In the genomic region with DNA sequence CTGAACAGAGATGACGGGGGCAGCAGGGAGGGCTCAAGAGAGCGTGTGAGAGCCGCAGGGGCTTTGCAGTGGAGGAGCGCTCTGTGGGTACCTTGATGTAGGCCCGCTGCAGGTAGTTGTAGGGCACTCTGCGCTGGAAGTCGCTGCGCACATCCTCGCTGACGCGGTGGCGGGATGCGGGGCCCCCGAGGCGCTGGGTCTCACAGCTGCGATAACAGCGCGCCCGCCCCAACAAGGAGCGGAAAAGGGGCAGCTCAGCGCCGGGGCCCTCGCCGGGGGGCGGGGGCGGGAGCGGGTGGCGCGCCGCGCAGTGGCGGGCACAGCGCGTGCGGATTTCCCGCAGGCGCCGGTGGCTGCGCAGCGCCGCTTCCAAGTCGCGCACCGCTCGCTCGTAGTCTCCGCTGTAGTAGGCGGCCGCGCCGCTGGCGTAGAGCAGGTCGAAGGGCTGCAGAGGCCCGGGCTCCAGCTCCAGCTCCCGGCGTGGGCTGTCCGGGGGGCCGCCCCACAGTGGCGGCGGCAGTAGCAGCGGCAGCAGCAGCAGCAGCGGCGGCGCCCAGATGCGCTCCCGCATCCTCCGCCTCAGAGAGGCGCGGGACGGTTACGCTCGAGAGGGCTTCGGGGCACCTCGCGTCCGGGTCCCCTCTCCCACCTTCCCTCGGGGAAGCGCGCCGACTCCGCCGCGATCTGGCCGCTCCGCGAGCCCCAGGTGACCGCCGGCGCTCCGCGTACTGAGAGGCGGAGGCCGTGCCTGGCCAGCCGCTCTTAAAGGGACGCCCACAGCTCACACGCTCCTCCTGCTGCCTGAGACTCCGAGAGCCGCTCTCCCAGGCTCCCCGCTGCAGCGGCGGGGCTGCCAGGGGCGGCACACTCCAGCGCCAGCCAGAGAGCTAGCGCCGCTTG, we compare ENCODE assay signal across 1 cellular context.
A peak's percentile ranks its signal among the peaks of the same experiment; 100 is the strongest.
TF ChIP-seq lines count a peak whose summit lies in the region.

P3H2 (minus strand) TSS at position 737 of the 900 bp plus-strand sequence; CDS start at position 571, 166 bp downstream.

TF ChIP-seq in HepG2, 621 proteins besides CTCF, POLR2A, EP300 and RAD21 (continued from another document and continues in another):
- TF ChIP-seq HMGXB3 (CRISPR knock-in tag; IDR thresholded peaks at IDR 0.05; ENCODE audit: borderline replicate concordance) (no peak), RBFOX2 (IDR thresholded peaks at IDR 0.05; ENCODE audit: low read depth, low read length) (no peak), ZNF430 (CRISPR knock-in tag; IDR thresholded peaks at IDR 0.05) (no peak), TOPORS (CRISPR knock-in tag; IDR thresholded peaks at IDR 0.05) (no peak), ZNF510 (CRISPR knock-in tag; IDR thresholded peaks at IDR 0.05; ENCODE audit: low read depth) (no peak), SOX5 (CRISPR knock-in tag; IDR thresholded peaks at IDR 0.05; ENCODE audit: borderline replicate concordance) (no peak), KDM2A (CRISPR knock-in tag; IDR thresholded peaks at IDR 0.05; ENCODE audit: borderline replicate concordance, low read depth) (peak; percentile 73), BRF2 (CRISPR knock-in tag; IDR thresholded peaks at IDR 0.05) (no peak), ZNF337 (CRISPR knock-in tag; IDR thresholded peaks at IDR 0.05; ENCODE audit: borderline replicate concordance, low read depth) (no peak), RXRA (CRISPR knock-in tag; IDR thresholded peaks at IDR 0.05) (peak; percentile 26; the same call in 1 of the 2 replicates), SRSF4 (IDR thresholded peaks at IDR 0.05; ENCODE audit: low read depth, low read length, poor library complexity, severe bottlenecking) (no peak), ZFP1 (CRISPR knock-in tag; IDR thresholded peaks at IDR 0.05) (no peak), ZBTB39 (CRISPR knock-in tag; IDR thresholded peaks at IDR 0.05) (no peak), RFXAP (CRISPR knock-in tag; IDR thresholded peaks at IDR 0.05; ENCODE audit: borderline replicate concordance) (no peak), ZNF138 (CRISPR knock-in tag; IDR thresholded peaks at IDR 0.05; ENCODE audit: low read depth) (no peak), ZNF577 (CRISPR knock-in tag; IDR thresholded peaks at IDR 0.05; ENCODE audit: borderline replicate concordance, low read depth) (no peak), ZBTB42 (CRISPR knock-in tag; IDR thresholded peaks at IDR 0.05) (no peak), ZNF792 (CRISPR knock-in tag; IDR thresholded peaks at IDR 0.05) (no peak), ZSCAN31 (CRISPR knock-in tag; IDR thresholded peaks at IDR 0.05; ENCODE audit: low read depth) (no peak), ATF7 (IDR thresholded peaks at IDR 0.05) (no peak), ATF7 (CRISPR knock-in tag; IDR thresholded peaks at IDR 0.05) (no peak), ZNF746 (CRISPR knock-in tag; IDR thresholded peaks at IDR 0.05) (no peak), ZNF20 (CRISPR knock-in tag; IDR thresholded peaks at IDR 0.05) (no peak), NCOA1 (CRISPR knock-in tag; IDR thresholded peaks at IDR 0.05) (no peak), ZNF780A (CRISPR knock-in tag; IDR thresholded peaks at IDR 0.05) (no peak), MAFF (IDR thresholded peaks at IDR 0.05; ENCODE audit: low read depth, low read length) (no peak), ZNF619 (CRISPR knock-in tag; IDR thresholded peaks at IDR 0.05) (no peak), SIX1 (CRISPR knock-in tag; IDR thresholded peaks at IDR 0.05; ENCODE audit: borderline replicate concordance) (no peak), ZNF549 (CRISPR knock-in tag; IDR thresholded peaks at IDR 0.05) (no peak), XBP1 (CRISPR knock-in tag; IDR thresholded peaks at IDR 0.05) (no peak), IRF9 (CRISPR knock-in tag; IDR thresholded peaks at IDR 0.05; ENCODE audit: borderline replicate concordance) (no peak), GFI1 (CRISPR knock-in tag; IDR thresholded peaks at IDR 0.05; ENCODE audit: borderline replicate concordance) (no peak), YY1 (IDR thresholded peaks at IDR 0.05; ENCODE audit: insufficient read depth, insufficient replicate concordance, low read depth, low read length) (peak; percentile 23)
- TF ChIP-seq, protein P1, sequence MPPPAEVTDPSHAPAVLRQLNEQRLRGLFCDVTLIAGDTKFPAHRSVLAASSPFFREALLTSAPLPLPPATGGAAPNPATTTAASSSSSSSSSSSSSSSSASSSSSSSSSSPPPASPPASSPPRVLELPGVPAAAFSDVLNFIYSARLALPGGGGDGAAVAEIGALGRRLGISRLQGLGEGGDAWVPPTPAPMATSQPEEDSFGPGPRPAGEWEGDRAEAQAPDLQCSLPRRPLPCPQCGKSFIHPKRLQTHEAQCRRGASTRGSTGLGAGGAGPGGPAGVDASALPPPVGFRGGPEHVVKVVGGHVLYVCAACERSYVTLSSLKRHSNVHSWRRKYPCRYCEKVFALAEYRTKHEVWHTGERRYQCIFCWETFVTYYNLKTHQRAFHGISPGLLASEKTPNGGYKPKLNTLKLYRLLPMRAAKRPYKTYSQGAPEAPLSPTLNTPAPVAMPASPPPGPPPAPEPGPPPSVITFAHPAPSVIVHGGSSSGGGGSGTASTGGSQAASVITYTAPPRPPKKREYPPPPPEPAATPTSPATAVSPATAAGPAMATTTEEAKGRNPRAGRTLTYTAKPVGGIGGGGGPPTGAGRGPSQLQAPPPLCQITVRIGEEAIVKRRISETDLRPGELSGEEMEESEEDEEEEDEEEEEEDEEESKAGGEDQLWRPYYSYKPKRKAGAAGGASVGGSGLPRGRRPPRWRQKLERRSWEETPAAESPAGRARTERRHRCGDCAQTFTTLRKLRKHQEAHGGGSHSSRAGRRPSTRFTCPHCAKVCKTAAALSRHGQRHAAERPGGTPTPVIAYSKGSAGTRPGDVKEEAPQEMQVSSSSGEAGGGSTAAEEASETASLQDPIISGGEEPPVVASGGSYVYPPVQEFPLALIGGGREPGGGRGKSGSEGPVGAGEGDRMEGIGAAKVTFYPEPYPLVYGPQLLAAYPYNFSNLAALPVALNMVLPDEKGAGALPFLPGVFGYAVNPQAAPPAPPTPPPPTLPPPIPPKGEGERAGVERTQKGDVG (CRISPR knock-in tag; IDR thresholded peaks at IDR 0.05; ENCODE audit: borderline replicate concordance), result no peak
- TF ChIP-seq, protein P2, sequence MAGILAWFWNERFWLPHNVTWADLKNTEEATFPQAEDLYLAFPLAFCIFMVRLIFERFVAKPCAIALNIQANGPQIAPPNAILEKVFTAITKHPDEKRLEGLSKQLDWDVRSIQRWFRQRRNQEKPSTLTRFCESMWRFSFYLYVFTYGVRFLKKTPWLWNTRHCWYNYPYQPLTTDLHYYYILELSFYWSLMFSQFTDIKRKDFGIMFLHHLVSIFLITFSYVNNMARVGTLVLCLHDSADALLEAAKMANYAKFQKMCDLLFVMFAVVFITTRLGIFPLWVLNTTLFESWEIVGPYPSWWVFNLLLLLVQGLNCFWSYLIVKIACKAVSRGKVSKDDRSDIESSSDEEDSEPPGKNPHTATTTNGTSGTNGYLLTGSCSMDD (CRISPR knock-in tag; IDR thresholded peaks at IDR 0.05), result no peak
- TF ChIP-seq, protein P3, sequence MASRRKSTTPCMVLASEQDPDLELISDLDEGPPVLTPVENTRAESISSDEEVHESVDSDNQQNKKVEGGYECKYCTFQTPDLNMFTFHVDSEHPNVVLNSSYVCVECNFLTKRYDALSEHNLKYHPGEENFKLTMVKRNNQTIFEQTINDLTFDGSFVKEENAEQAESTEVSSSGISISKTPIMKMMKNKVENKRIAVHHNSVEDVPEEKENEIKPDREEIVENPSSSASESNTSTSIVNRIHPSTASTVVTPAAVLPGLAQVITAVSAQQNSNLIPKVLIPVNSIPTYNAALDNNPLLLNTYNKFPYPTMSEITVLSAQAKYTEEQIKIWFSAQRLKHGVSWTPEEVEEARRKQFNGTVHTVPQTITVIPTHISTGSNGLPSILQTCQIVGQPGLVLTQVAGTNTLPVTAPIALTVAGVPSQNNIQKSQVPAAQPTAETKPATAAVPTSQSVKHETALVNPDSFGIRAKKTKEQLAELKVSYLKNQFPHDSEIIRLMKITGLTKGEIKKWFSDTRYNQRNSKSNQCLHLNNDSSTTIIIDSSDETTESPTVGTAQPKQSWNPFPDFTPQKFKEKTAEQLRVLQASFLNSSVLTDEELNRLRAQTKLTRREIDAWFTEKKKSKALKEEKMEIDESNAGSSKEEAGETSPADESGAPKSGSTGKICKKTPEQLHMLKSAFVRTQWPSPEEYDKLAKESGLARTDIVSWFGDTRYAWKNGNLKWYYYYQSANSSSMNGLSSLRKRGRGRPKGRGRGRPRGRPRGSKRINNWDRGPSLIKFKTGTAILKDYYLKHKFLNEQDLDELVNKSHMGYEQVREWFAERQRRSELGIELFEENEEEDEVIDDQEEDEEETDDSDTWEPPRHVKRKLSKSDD (CRISPR knock-in tag; IDR thresholded peaks at IDR 0.05; ENCODE audit: low read depth), result no peak
- TF ChIP-seq, protein P4, sequence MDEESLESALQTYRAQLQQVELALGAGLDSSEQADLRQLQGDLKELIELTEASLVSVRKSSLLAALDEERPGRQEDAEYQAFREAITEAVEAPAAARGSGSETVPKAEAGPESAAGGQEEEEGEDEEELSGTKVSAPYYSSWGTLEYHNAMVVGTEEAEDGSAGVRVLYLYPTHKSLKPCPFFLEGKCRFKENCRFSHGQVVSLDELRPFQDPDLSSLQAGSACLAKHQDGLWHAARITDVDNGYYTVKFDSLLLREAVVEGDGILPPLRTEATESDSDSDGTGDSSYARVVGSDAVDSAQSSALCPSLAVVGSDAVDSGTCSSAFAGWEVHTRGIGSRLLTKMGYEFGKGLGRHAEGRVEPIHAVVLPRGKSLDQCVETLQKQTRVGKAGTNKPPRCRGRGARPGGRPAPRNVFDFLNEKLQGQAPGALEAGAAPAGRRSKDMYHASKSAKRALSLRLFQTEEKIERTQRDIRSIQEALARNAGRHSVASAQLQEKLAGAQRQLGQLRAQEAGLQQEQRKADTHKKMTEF (CRISPR knock-in tag; IDR thresholded peaks at IDR 0.05), result peak; percentile 38; the same call in 1 of the 2 replicates
- TF ChIP-seq, protein P5, sequence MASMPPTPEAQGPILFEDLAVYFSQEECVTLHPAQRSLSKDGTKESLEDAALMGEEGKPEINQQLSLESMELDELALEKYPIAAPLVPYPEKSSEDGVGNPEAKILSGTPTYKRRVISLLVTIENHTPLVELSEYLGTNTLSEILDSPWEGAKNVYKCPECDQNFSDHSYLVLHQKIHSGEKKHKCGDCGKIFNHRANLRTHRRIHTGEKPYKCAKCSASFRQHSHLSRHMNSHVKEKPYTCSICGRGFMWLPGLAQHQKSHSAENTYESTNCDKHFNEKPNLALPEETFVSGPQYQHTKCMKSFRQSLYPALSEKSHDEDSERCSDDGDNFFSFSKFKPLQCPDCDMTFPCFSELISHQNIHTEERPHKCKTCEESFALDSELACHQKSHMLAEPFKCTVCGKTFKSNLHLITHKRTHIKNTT (CRISPR knock-in tag; IDR thresholded peaks at IDR 0.05), result no peak
